18 cellular contexts compared by ENCODE assay signal in the genomic region with DNA sequence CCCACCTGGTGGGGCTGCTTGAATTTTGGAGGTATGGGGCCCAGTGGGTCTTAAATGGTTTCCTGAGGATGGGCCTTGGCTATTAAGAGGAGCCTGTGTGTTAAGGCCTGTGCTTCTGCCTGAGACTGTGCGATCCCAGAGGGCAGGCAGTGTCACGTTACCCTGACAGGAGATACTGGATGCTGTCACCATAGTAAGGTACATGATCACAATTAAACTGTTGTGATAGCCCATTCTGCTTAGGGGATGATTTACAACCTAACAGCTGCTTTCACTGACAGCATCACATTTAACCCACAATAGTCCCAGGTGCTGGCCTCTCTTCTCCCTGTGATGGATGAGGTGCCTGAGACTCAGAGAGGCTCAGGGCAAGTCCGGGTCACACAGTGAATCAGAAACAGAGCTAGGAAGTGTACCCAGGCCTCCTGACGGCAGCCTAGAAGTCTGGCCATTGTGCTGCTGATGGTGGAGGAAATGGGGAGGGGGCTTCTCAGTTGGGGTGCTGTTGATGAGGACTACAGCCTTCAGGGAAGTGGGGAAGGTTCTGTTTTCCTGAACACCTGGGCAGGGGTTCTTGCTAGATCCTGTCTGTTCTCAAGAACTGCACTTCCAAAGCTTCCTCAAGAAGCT.
A peak's percentile ranks its signal among the peaks of the same experiment; 100 is the strongest.
DNase-seq lines count a peak whose midpoint lies in the region; ATAC-seq and TF ChIP-seq lines count a peak whose summit lies in the region.
"Had no signal": no experiment of that assay in that cellular context is flagged by ENCODE, and none has a peak within 500 bp of the region (broad histone marks: within the 10 kb centered on the region; RNA-seq: fewer than 3 reads in every experiment).

No MANE protein-coding gene starts in this region.

- H3K9me3 Mint-ChIP-seq in MCF 10A (ENCODE audit: unreplicated experiment) = no peaks in the 10 kb centered on the region
- H3K9me3 Mint-ChIP-seq: HFFc6 had no signal

- in situ Hi-C loops in gastrocnemius medialis (cut with MboI; ENCODE audit: low sequenced_read_pairs in 4 of 4) = no loop called here

- H3K4me1 ChIP-seq in SJCRH30 (peaks cover 13% of the 10 kb centered on the region), gastrocnemius medialis (no peaks in the 10 kb centered on the region)

- intact Hi-C loops in gastrocnemius medialis (cut with DNase I; ENCODE audit: low total_unique reads) (no loop called here), MCF 10A (cut with micrococcal nuclease) (no loop called here)

- H3K4me3 ChIP-seq in SJCRH30 (no peak overlapping the region), gastrocnemius medialis (no peak overlapping the region)
- H3K4me3 ChIP-seq: BLaER1 had no signal

- H3K9me3 ChIP-seq in SJCRH30 (replicated peaks) (no peaks in the 10 kb centered on the region; the same call in 1 of the 2 replicates), gastrocnemius medialis (no peaks in the 10 kb centered on the region)
- H3K9me3 ChIP-seq: BLaER1 had no signal

- no peak overlapping the region for H3K27ac Mint-ChIP-seq in MCF 10A (ENCODE audit: low read depth, unreplicated experiment)
- H3K27ac Mint-ChIP-seq: HFFc6 had no signal

- POLR2A ChIA-PET in MCF 10A (lab: Yijun Ruan, JAX) = no interaction called here

- no peaks in the 10 kb centered on the region for H3K36me3 ChIP-seq in SJCRH30
- H3K36me3 ChIP-seq in gastrocnemius medialis = no peaks in the 10 kb centered on the region
- H3K36me3 ChIP-seq: BLaER1 had no signal

- no peak overlapping the region for H3K4me3 Mint-ChIP-seq in MCF 10A (ENCODE audit: unreplicated experiment)
- H3K4me3 Mint-ChIP-seq: HFFc6 had no signal

- BruUV-seq in MCF 10A (replicated peaks; lab: Mats Ljungman, UMichigan) = no TSS peak

- peak; percentile 8 for DNase-seq in NCI-H1694 treated with DMSO at 0.1 percent for 48 hours (lab: John Stamatoyannopoulos, UW)
- no peak for DNase-seq in NCI-H1694 (lab: John Stamatoyannopoulos, UW)
- peak; percentile 83 for DNase-seq in NCI-H1436 treated with DMSO at 0.1 percent for 48 hours (lab: John Stamatoyannopoulos, UW)
- peak; percentile 54 to 85 for DNase-seq in SJCRH30
- no peak for DNase-seq in gastrocnemius medialis
- no peak for DNase-seq in NCI-H526 treated with DMSO at 0.1 percent for 48 hours (lab: John Stamatoyannopoulos, UW)
- no peak for DNase-seq in MCF 10A (ENCODE audit: unreplicated experiment)
- DNase-seq in SIG-M5 treated with dmso at 0.1 percent for 504 hours (lab: John Stamatoyannopoulos, UW; ENCODE audit: unreplicated experiment) = no peak
- DNase-seq: 8988T, DMS 273 treated with DMSO at 0.1 percent for 48 hours, HFFc6, MM.1S, NCI-H1105, NCI-H2107, NCI-H526, SIG-M5 had no signal

- H3K27ac ChIP-seq in SJCRH30 (no peak overlapping the region), gastrocnemius medialis (no peak overlapping the region)
- H3K27ac ChIP-seq: BLaER1, KMS-11 had no signal

- ATAC-seq in gastrocnemius medialis = peak; percentile 46 to 74

- peaks cover 59% of the 10 kb centered on the region for H3K27me3 Mint-ChIP-seq in MCF 10A (ENCODE audit: insufficient read depth, unreplicated experiment)

- no peaks in the 10 kb centered on the region for H3K36me3 Mint-ChIP-seq in MCF 10A (ENCODE audit: insufficient read depth, unreplicated experiment)

- TF ChIP-seq POLR2A in gastrocnemius medialis (IDR thresholded peaks at IDR 0.05) = no peak

- CTCF ChIA-PET in MCF 10A (lab: Yijun Ruan, JAX) = no interaction called here

- no peak for TF ChIP-seq CTCF in gastrocnemius medialis (IDR thresholded peaks at IDR 0.05 in 4 of 5, conservative IDR thresholded peaks at IDR 0.05 in 1 of 5)
- TF ChIP-seq CTCF in MCF 10A (IDR thresholded peaks at IDR 0.05; ENCODE audit: unreplicated experiment) = no peak

- no peaks in the 10 kb centered on the region for H3K4me1 Mint-ChIP-seq in MCF 10A (ENCODE audit: insufficient read depth, unreplicated experiment)

- H3K27me3 ChIP-seq in SJCRH30 (no peaks in the 10 kb centered on the region), gastrocnemius medialis (no peaks in the 10 kb centered on the region)
- H3K27me3 ChIP-seq: BLaER1 had no signal

Comparison
In these comparisons a context has a peak if more than half of its experiments do, and no peak if none do; other contexts are left out.
1. DNase-seq: peak in NCI-H1694 treated with DMSO at 0.1 percent for 48 hours (single experiment), NCI-H1436 treated with DMSO at 0.1 percent for 48 hours (single experiment) and SJCRH30 (2 of 2); none in NCI-H1694 (single experiment), gastrocnemius medialis (0 of 2), NCI-H526 treated with DMSO at 0.1 percent for 48 hours (single experiment), MCF 10A (single experiment) and SIG-M5 treated with dmso at 0.1 percent for 504 hours (single experiment).